ENCODE assay signal across 9 cellular contexts in the genomic region with DNA sequence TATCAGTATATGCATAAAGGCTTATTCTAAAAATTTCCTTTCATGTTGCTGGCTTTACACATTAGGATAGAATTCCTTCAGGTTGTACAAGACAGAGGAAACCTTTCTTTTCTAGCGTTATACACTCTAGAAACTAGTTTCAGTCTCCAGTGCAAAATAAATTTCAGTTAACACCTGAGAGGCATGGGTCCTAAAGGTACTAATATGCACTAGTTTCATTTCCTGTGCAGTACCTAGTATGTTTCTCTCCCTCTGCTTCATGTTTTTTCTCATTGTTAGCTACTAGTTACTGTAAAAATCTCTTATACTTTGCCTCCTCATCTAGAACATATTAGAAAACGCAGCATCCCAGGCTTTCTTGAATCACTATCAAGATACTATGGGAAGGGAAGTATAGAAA. TPM values are rescaled to one million over a fixed set of nuclear protein-coding genes. Genes with fewer than 3 reads are reported as not detected.
DNase-seq lines count a peak whose midpoint lies in the region; ATAC-seq lines count a peak whose summit lies in the region.
"Had no signal": no experiment of that assay in that cellular context is flagged by ENCODE, and none has a peak within 500 bp of the region (broad histone marks: within the 10 kb centered on the region; RNA-seq: fewer than 3 reads in every experiment).

No MANE protein-coding gene starts in this region.

- H3K27ac Mint-ChIP-seq in naive B cell = peak overlapping the region in 2 of 6 donors; percentile 31 to 36
- H3K27ac Mint-ChIP-seq: dendritic cell treated with granulocyte-macrophage colony-stimulating factor and Interleukin-4, amounts not matched to agents 40 ng/mL and 50 ng/mL, for 4 days had no signal

- H3K4me3 Mint-ChIP-seq in naive B cell = no peak overlapping the region
- H3K4me3 Mint-ChIP-seq: dendritic cell treated with granulocyte-macrophage colony-stimulating factor and Interleukin-4, amounts not matched to agents 40 ng/mL and 50 ng/mL, for 4 days had no signal

- ATAC-seq in GM18909 (IDR thresholded peaks at IDR 0.05; ENCODE audit: poor library complexity, unreplicated experiment) (peak; percentile 65), GM21825 (IDR thresholded peaks at IDR 0.05; ENCODE audit: unreplicated experiment) (peak; percentile 67), HG03196 (IDR thresholded peaks at IDR 0.05; ENCODE audit: unreplicated experiment) (peak; percentile 55), naive B cell (ENCODE audit: low read depth in 2 of 2) (peak; percentile 45 to 47)

- DNase-seq in naive B cell (no peak), HT-29 (ENCODE audit: low spot score) (no peak), activated gamma-delta T cell (lab: John Stamatoyannopoulos, UW) (no peak)
- no peak for DNase-seq in activated CD4-positive, alpha-beta T cell treated with anti-CD3 and anti-CD28 coated beads, Interleukin-2, amount 50 U/mL, for 48 hours
- DNase-seq: Kasumi-1 had no signal

- H3K9me3 Mint-ChIP-seq in naive B cell = no peaks in the 10 kb centered on the region
- H3K9me3 Mint-ChIP-seq: dendritic cell treated with granulocyte-macrophage colony-stimulating factor and Interleukin-4, amounts not matched to agents 40 ng/mL and 50 ng/mL, for 4 days had no signal

- peaks cover 12 to 16% of the 10 kb centered on the region in 2 donors for H3K36me3 Mint-ChIP-seq in naive B cell

- peaks cover 18 to 41% (median 19%) of the 10 kb centered on the region in 3 donors for H3K4me1 Mint-ChIP-seq in naive B cell

- H3K27me3 Mint-ChIP-seq in naive B cell = no peaks in the 10 kb centered on the region

RNA-seq across cellular contexts. Expression of a gene that starts 54.0 kb away (rescaled TPM):
- 10 to 100 TPM; 10.8 to 28.1 (median 16.8) TPM for polyA plus RNA-seq in naive B cell (ENCODE audit: low read depth in 6 of 6)
- total RNA-seq in HT-29 (2014; rRNA removed; shearing (Covaris generic)) = 3.3 and 4.8 TPM in 2 replicates

RNA-seq across cellular contexts. Expression of a gene that starts 59.6 kb away (rescaled TPM):
- 10 to 100 TPM; 77.4 to 97.8 (median 84.9) TPM for polyA plus RNA-seq in naive B cell (ENCODE audit: low read depth in 6 of 6)
- 7.1 and 8.0 TPM in 2 replicates for total RNA-seq in HT-29 (2014; rRNA removed; shearing (Covaris generic))
